8 cellular contexts compared by ENCODE assay signal in genomic region chr21:43074401-43075169, GRCh38. TPM values are rescaled to one million over a fixed set of nuclear protein-coding genes. Genes with fewer than 3 reads are reported as not detected.
DNase-seq lines count a peak whose midpoint lies in the region; ATAC-seq, FAIRE-seq and TF ChIP-seq lines count a peak whose summit lies in the region.
"Not testable (repeated sequence)": the region's sequence is repeated elsewhere in the genome, so short reads cannot be mapped to it uniquely, and the experiment has no call there.
"Had no signal": no experiment of that assay in that cellular context is flagged by ENCODE, and none has a peak within 500 bp of the region (broad histone marks: within the 10 kb centered on the region; RNA-seq: fewer than 3 reads in every experiment).

No MANE protein-coding gene starts in this region.

- BruUV-seq in IMR-90 (replicated peaks; lab: Mats Ljungman, UMichigan) = TSS peak; percentile 36
- BruUV-seq in endothelial cell of umbilical vein (replicated peaks; lab: Mats Ljungman, UMichigan) = not testable (repeated sequence)

- not testable (repeated sequence) for H3K4me3 Mint-ChIP-seq in activated CD4-positive, alpha-beta T cell treated with anti-CD3 and anti-CD28 coated beads for 36 hours; activated naive CD8-positive, alpha-beta T cell treated with anti-CD3 and anti-CD28 coated beads, Interleukin-2, amount 50 U/mL, for 24 hours

- H3K23ac ChIP-seq in IMR-90 (ENCODE audit: low read depth, low read length) = not testable (repeated sequence)

- H3K4me1 Mint-ChIP-seq in activated CD4-positive, alpha-beta T cell treated with anti-CD3 and anti-CD28 coated beads for 36 hours; activated naive CD8-positive, alpha-beta T cell treated with anti-CD3 and anti-CD28 coated beads, Interleukin-2, amount 50 U/mL, for 24 hours: not testable (repeated sequence)

- not testable (repeated sequence) for H2AK5ac ChIP-seq in IMR-90 (ENCODE audit: low read depth, low read length)

- not testable (repeated sequence) for H3K36me3 ChIP-seq in IMR-90 (ENCODE audit: control insufficient read depth, insufficient read depth, low read length); endothelial cell of umbilical vein (ENCODE audit: control insufficient read depth in 2 of 2, extremely low read depth in 1 of 2, insufficient read depth in 2 of 2, low read length in 2 of 2); lower lobe of right lung

- CTCF ChIA-PET in IMR-90 (lab: Yijun Ruan, JAX); activated CD4-positive, alpha-beta T cell treated with anti-CD3 and anti-CD28 coated beads for 36 hours (lab: Charles Lee); endothelial cell of umbilical vein (lab: Charles Lee): not testable (repeated sequence)

- not testable (repeated sequence) for TF ChIP-seq RAD21 in IMR-90 (IDR thresholded peaks at IDR 0.05; ENCODE audit: low read length)

- no CpG with 5 or more reads among the region's 74 CpGs for WGBS in IMR-90 (ENCODE audit: extremely low coverage in 2 of 2, insufficient read length in 1 of 2), 2 experiments

- not testable (repeated sequence) for H3K79me1 ChIP-seq in IMR-90 (ENCODE audit: low read depth in 1 of 2, low read length in 2 of 2)

- H2BK20ac ChIP-seq in IMR-90 (ENCODE audit: low read depth, low read length) = not testable (repeated sequence)

- not testable (repeated sequence) for TF ChIP-seq POLR2A in IMR-90 (IDR thresholded peaks at IDR 0.05; ENCODE audit: low read depth, low read length); endothelial cell of umbilical vein (IDR thresholded peaks at IDR 0.05; ENCODE audit: low read depth, low read length)

- not testable (repeated sequence) for H4K91ac ChIP-seq in IMR-90 (ENCODE audit: insufficient read depth, low read depth, low read length)

- H3K4me3 ChIP-seq in IMR-90 (ENCODE audit: insufficient read depth, low read depth, low read length); endothelial cell of umbilical vein (replicated peaks in 1 of 3; ENCODE audit: insufficient read depth in 1 of 3, low read depth in 1 of 3, low read length in 3 of 3); lower lobe of right lung: not testable (repeated sequence)

- not testable (repeated sequence) for H2BK5ac ChIP-seq in IMR-90 (ENCODE audit: low read depth, low read length, poor library complexity, severe bottlenecking)

- H2BK15ac ChIP-seq in IMR-90 (ENCODE audit: low read depth, low read length) = not testable (repeated sequence)

- H3K9ac ChIP-seq in IMR-90 (ENCODE audit: low read depth, low read length); endothelial cell of umbilical vein (replicated peaks; ENCODE audit: extremely low read depth, insufficient read depth, low read length): not testable (repeated sequence)

- H3K14ac ChIP-seq in IMR-90 (replicated peaks; ENCODE audit: low read depth, low read length) = not testable (repeated sequence)

- ATAC-seq in IMR-90 (ENCODE audit: low read depth) (peak; percentile 8), left lobe of liver (peak; percentile 43), lower lobe of right lung (peak; percentile 29 to 45), sciatic nerve (peak; percentile 69)
- peak; percentile 43 for ATAC-seq in activated CD4-positive, alpha-beta T cell treated with anti-CD3 and anti-CD28 coated beads for 36 hours
- ATAC-seq in activated naive CD8-positive, alpha-beta T cell treated with anti-CD3 and anti-CD28 coated beads, Interleukin-2, amount 50 U/mL, for 24 hours = peak; percentile 23

- FAIRE-seq in endothelial cell of umbilical vein (lab: Jason Lieb, UNC) = peak; percentile 47

- not testable (repeated sequence) for H4K20me1 ChIP-seq in IMR-90 (ENCODE audit: insufficient read depth, low read length); endothelial cell of umbilical vein (replicated peaks; ENCODE audit: control insufficient read depth, extremely low read depth, insufficient read depth, low read length)

- not testable (repeated sequence) for H3K4me2 ChIP-seq in IMR-90 (ENCODE audit: low read depth, low read length); endothelial cell of umbilical vein (ENCODE audit: insufficient read depth, low read length)

- H3K27ac Mint-ChIP-seq in activated CD4-positive, alpha-beta T cell treated with anti-CD3 and anti-CD28 coated beads for 36 hours; activated naive CD8-positive, alpha-beta T cell treated with anti-CD3 and anti-CD28 coated beads, Interleukin-2, amount 50 U/mL, for 24 hours: not testable (repeated sequence)

- H3K9me3 ChIP-seq in IMR-90 (ENCODE audit: control insufficient read depth, insufficient read depth, low read length); endothelial cell of umbilical vein (replicated peaks; ENCODE audit: control insufficient read depth, insufficient read depth, low read length); lower lobe of right lung: not testable (repeated sequence)

- not testable (repeated sequence) for H2AFZ ChIP-seq in IMR-90 (replicated peaks; ENCODE audit: low read length, poor library complexity); endothelial cell of umbilical vein (ENCODE audit: low read depth, low read length)

- not testable (repeated sequence) for H3K4me1 ChIP-seq in IMR-90 (ENCODE audit: control insufficient read depth, insufficient read depth, low read length); endothelial cell of umbilical vein (ENCODE audit: control insufficient read depth, extremely low read depth, insufficient read depth, low read length); lower lobe of right lung

- not testable (repeated sequence) for H3K4ac ChIP-seq in IMR-90 (ENCODE audit: low read depth, low read length)

- not testable (repeated sequence) for TF ChIP-seq CTCF in IMR-90 (conservative IDR thresholded peaks at IDR 0.05; ENCODE audit: low read depth, low read length); endothelial cell of umbilical vein (IDR thresholded peaks at IDR 0.05; ENCODE audit: extremely low read depth in 1 of 2, insufficient read depth in 1 of 2, low read depth in 1 of 2, low read length in 2 of 2); lower lobe of right lung (IDR thresholded peaks at IDR 0.05)

- not testable (repeated sequence) for H3K9me3 Mint-ChIP-seq in activated CD4-positive, alpha-beta T cell treated with anti-CD3 and anti-CD28 coated beads for 36 hours (ENCODE audit: low read depth); activated naive CD8-positive, alpha-beta T cell treated with anti-CD3 and anti-CD28 coated beads, Interleukin-2, amount 50 U/mL, for 24 hours

- POLR2A ChIA-PET in IMR-90 (lab: Charles Lee; ENCODE audit: unreplicated experiment); activated CD4-positive, alpha-beta T cell treated with anti-CD3 and anti-CD28 coated beads for 36 hours (lab: Charles Lee); endothelial cell of umbilical vein (lab: Charles Lee): not testable (repeated sequence)

- DNase-seq in IMR-90; activated CD4-positive, alpha-beta T cell treated with anti-CD3 and anti-CD28 coated beads for 36 hours; activated naive CD8-positive, alpha-beta T cell treated with anti-CD3 and anti-CD28 coated beads, Interleukin-2, amount 50 U/mL, for 24 hours; endothelial cell of umbilical vein (ENCODE audit: low read depth, low spot score); left lobe of liver (ENCODE audit: low spot score); lower lobe of right lung; sciatic nerve (ENCODE audit: low spot score): not testable (repeated sequence)

- H3K27me3 ChIP-seq in IMR-90 (ENCODE audit: control insufficient read depth, insufficient read depth, low read length); endothelial cell of umbilical vein (ENCODE audit: control insufficient read depth in 2 of 2, insufficient read depth in 2 of 2, low read length in 2 of 2); lower lobe of right lung (ENCODE audit: low read depth): not testable (repeated sequence)

- not testable (repeated sequence) for H3K36me3 Mint-ChIP-seq in activated CD4-positive, alpha-beta T cell treated with anti-CD3 and anti-CD28 coated beads for 36 hours (ENCODE audit: low read depth); activated naive CD8-positive, alpha-beta T cell treated with anti-CD3 and anti-CD28 coated beads, Interleukin-2, amount 50 U/mL, for 24 hours (ENCODE audit: low read depth)

- not testable (repeated sequence) for H4K5ac ChIP-seq in IMR-90 (ENCODE audit: low read depth, low read length)

- H3K9me1 ChIP-seq in IMR-90 (ENCODE audit: insufficient read depth, low read length); endothelial cell of umbilical vein (replicated peaks; ENCODE audit: control insufficient read depth, extremely low read depth, insufficient read depth, low read length): not testable (repeated sequence)

- in situ Hi-C loops in IMR-90 (cut with MboI; ENCODE audit: low sequenced_read_pairs) = not testable (repeated sequence)

- H3K27ac ChIP-seq in IMR-90 (ENCODE audit: insufficient read depth, low read length); endothelial cell of umbilical vein (ENCODE audit: insufficient read depth, low read depth, low read length); lower lobe of right lung: not testable (repeated sequence)

- H3K56ac ChIP-seq in IMR-90 (ENCODE audit: extremely low read depth, insufficient read depth, low read length) = not testable (repeated sequence)

- H3K18ac ChIP-seq in IMR-90 (ENCODE audit: low read depth, low read length) = not testable (repeated sequence)

- intact Hi-C loops in IMR-90 (cut with micrococcal nuclease); activated CD4-positive, alpha-beta T cell treated with anti-CD3 and anti-CD28 coated beads for 36 hours (cut with DNase I, micrococcal nuclease); endothelial cell of umbilical vein (cut with micrococcal nuclease); lower lobe of right lung (cut with DNase I); sciatic nerve (cut with DNase I): not testable (repeated sequence)

- not testable (repeated sequence) for H3K27me3 Mint-ChIP-seq in activated CD4-positive, alpha-beta T cell treated with anti-CD3 and anti-CD28 coated beads for 36 hours; activated naive CD8-positive, alpha-beta T cell treated with anti-CD3 and anti-CD28 coated beads, Interleukin-2, amount 50 U/mL, for 24 hours

- not testable (repeated sequence) for H4K8ac ChIP-seq in IMR-90 (ENCODE audit: low read depth in 2 of 2, low read length in 2 of 2)

- not testable (repeated sequence) for H2AK9ac ChIP-seq in IMR-90 (replicated peaks; ENCODE audit: low read depth, low read length, poor library complexity)

- dilution Hi-C loops in IMR-90 (cut with HindIII; ENCODE audit: low sequenced_read_pairs, unreplicated experiment); endothelial cell of umbilical vein (cut with MboI; ENCODE audit: extremely low pct_ligation_motif_present, low sequenced_read_pairs): not testable (repeated sequence)

- not testable (repeated sequence) for H2BK120ac ChIP-seq in IMR-90 (ENCODE audit: low read depth, low read length)

- H3K79me2 ChIP-seq in endothelial cell of umbilical vein (ENCODE audit: control insufficient read depth, insufficient read depth, low read length) = not testable (repeated sequence)

RNA-seq across cellular contexts. Expression of gene CBS, which starts 1.1 kb away (rescaled TPM):
- total RNA-seq in IMR-90 (2012; rRNA removed) (35.6 and 38.5 TPM in 2 replicates), endothelial cell of umbilical vein (64.5 and 92.9 TPM in 2 replicates), left lobe of liver (427 TPM), lower lobe of right lung (82.3 TPM), sciatic nerve (79.9 TPM)
- polyA plus RNA-seq in IMR-90 (2012; rRNA removed) (49.6 and 54.3 TPM in 2 replicates), endothelial cell of umbilical vein (22.0 and 22.1 TPM in 2 replicates)
- polyA plus RNA-seq in IMR-90 (2012; cell fraction: cytosol; rRNA removed) = 33.1 and 67.5 TPM in 2 replicates
- 180 and 273 TPM in 2 replicates for polyA plus RNA-seq in IMR-90 (2012; cell fraction: nucleus; rRNA removed; ENCODE audit: low replicate concordance)
- 10 to 100 TPM; 88.3 to 98.5 TPM for total RNA-seq in activated CD4-positive, alpha-beta T cell treated with anti-CD3 and anti-CD28 coated beads for 36 hours
- 16.6 and 20.3 TPM in 2 replicates for polyA plus RNA-seq in endothelial cell of umbilical vein (2011; cell fraction: cytosol; rRNA removed)
- polyA plus RNA-seq in endothelial cell of umbilical vein (2011; cell fraction: nucleus; rRNA removed) = 133 and 136 TPM in 2 replicates
- 40.3 and 57.0 TPM in 2 replicates for polyA plus RNA-seq in endothelial cell of umbilical vein (2012)
- 23.8 and 25.3 TPM in 2 replicates for polyA minus RNA-seq in endothelial cell of umbilical vein
- 67.7 TPM for polyA minus RNA-seq in endothelial cell of umbilical vein (2011; cell fraction: cytosol; rRNA and poly(A)+ RNA removed)
- 33.4 and 49.0 TPM in 2 replicates for polyA minus RNA-seq in endothelial cell of umbilical vein (2011; cell fraction: nucleus; rRNA and poly(A)+ RNA removed)
- total RNA-seq: HT-29 had no signal

RNA-seq across cellular contexts. Expression of gene U2AF1, which starts 32.8 kb away (rescaled TPM):
- 6.5 and 16.4 TPM in 2 replicates for total RNA-seq in IMR-90 (2012; rRNA removed)
- polyA plus RNA-seq in IMR-90 (2012; rRNA removed) = 8.5 and 10.5 TPM in 2 replicates
- polyA plus RNA-seq in IMR-90 (2012; cell fraction: cytosol; rRNA removed) = 81.9 and 88.1 TPM in 2 replicates
- polyA plus RNA-seq in IMR-90 (2012; cell fraction: nucleus; rRNA removed; ENCODE audit: low replicate concordance) = 68.4 and 157 TPM in 2 replicates
- total RNA-seq in activated CD4-positive, alpha-beta T cell treated with anti-CD3 and anti-CD28 coated beads for 36 hours = 100 to 1,000 TPM in 1 of 2 experiments, 1 to 10 TPM in 1; 5.3 to 199 TPM
- 49.5 and 59.3 TPM in 2 replicates for total RNA-seq in endothelial cell of umbilical vein
- 87.4 and 89.8 TPM in 2 replicates for polyA plus RNA-seq in endothelial cell of umbilical vein
- polyA plus RNA-seq in endothelial cell of umbilical vein (2011; cell fraction: cytosol; rRNA removed) = 81.9 and 93.5 TPM in 2 replicates
- 155 and 175 TPM in 2 replicates for polyA plus RNA-seq in endothelial cell of umbilical vein (2011; cell fraction: nucleus; rRNA removed)
- 9.2 and 27.1 TPM in 2 replicates for polyA plus RNA-seq in endothelial cell of umbilical vein (2012)
- polyA minus RNA-seq in endothelial cell of umbilical vein = 89.3 and 105 TPM in 2 replicates
- 11.5 TPM for polyA minus RNA-seq in endothelial cell of umbilical vein (2011; cell fraction: cytosol; rRNA and poly(A)+ RNA removed)
- 94.1 and 134 TPM in 2 replicates for polyA minus RNA-seq in endothelial cell of umbilical vein (2011; cell fraction: nucleus; rRNA and poly(A)+ RNA removed)
- total RNA-seq in left lobe of liver = 11.0 TPM
- 43.0 TPM for total RNA-seq in lower lobe of right lung
- total RNA-seq in sciatic nerve = 67.6 TPM

Comparison
In these comparisons a context has a peak if more than half of its experiments do, and no peak if none do; other contexts are left out.
1. ATAC-seq: peak in every context shown above with its lines; median percentile 69 in sciatic nerve; 43 in activated CD4-positive, alpha-beta T cell treated with anti-CD3 and anti-CD28 coated beads for 36 hours; 43 in left lobe of liver; 37 in lower lobe of right lung; 23 in activated naive CD8-positive, alpha-beta T cell treated with anti-CD3 and anti-CD28 coated beads, Interleukin-2, amount 50 U/mL, for 24 hours; 8 in IMR-90.